16 cellular contexts compared by ENCODE assay signal in the genomic region with DNA sequence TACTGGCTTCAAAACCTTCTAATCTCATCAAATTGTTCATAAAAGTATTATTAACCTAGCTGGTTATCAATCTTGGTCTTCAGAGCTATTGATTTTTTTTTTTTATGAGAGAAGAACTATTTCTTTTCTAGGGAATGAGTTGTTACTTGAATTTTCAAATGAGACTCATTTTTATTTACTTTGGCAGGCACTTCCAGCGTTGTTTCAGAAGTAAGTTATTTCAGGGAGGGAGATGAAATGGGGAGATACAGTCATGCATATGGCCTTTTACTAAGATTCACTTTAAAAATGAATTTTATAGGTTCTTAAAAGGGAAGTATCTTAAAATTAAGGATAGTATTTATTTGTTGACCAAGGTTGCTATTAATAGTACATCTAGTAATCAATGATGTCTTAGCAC.
DNase-seq lines count a peak whose midpoint lies in the region; ATAC-seq and TF ChIP-seq lines count a peak whose summit lies in the region.
"Had no signal": no experiment of that assay in that cellular context is flagged by ENCODE, and none has a peak within 500 bp of the region (broad histone marks: within the 10 kb centered on the region; RNA-seq: fewer than 3 reads in every experiment).

No MANE protein-coding gene starts in this region.

- no peaks in the 10 kb centered on the region for H3K27me3 Mint-ChIP-seq in natural killer cell (ENCODE audit: low read depth in 2 of 2)
- H3K27me3 Mint-ChIP-seq: CD4-positive, alpha-beta T cell had no signal

- no peaks in the 10 kb centered on the region for H3F3A ChIP-seq in SK-N-SH (replicated peaks; ENCODE audit: insufficient read depth)

- no peaks in the 10 kb centered on the region for H3K9me2 ChIP-seq in SK-N-SH

- H3K36me3 ChIP-seq in SK-N-SH (replicated peaks in 1 of 2; ENCODE audit: control insufficient read depth in 1 of 2, insufficient read depth in 2 of 2, low read length in 1 of 2) (no peaks in the 10 kb centered on the region), RWPE2 (ENCODE audit: low read depth) (no peaks in the 10 kb centered on the region)

- POLR2A ChIA-PET in SK-N-SH (lab: Yijun Ruan, JAX), result no interaction called here

- no peaks in the 10 kb centered on the region for H3K4me1 ChIP-seq in SK-N-SH (ENCODE audit: control insufficient read depth in 1 of 2, insufficient read depth in 2 of 2, low read depth in 1 of 2, low read length in 1 of 2)
- H3K4me1 ChIP-seq in RWPE2 (ENCODE audit: insufficient read depth, poor library complexity, severe bottlenecking), result peaks cover 26% of the 10 kb centered on the region
- H3K4me1 ChIP-seq: A549, Caco-2 had no signal

- TF ChIP-seq CTCF in SK-N-SH (IDR thresholded peaks at IDR 0.05), result no peak
- no peak for TF ChIP-seq CTCF in RWPE2 (IDR thresholded peaks at IDR 0.05; ENCODE audit: poor library complexity, severe bottlenecking)
- no peak for TF ChIP-seq CTCF in fibroblast of the aortic adventitia (IDR thresholded peaks at IDR 0.05; ENCODE audit: insufficient read depth, low read length)
- TF ChIP-seq CTCF in natural killer cell (IDR thresholded peaks at IDR 0.05), result no peak

- peaks cover 13 to 17% of the 10 kb centered on the region in 2 donors for H3K9me3 Mint-ChIP-seq in natural killer cell

- H3K36me3 Mint-ChIP-seq in natural killer cell, result peaks cover 7% of the 10 kb centered on the region

- H4K20me1 ChIP-seq in SK-N-SH (ENCODE audit: insufficient read depth), result no peaks in the 10 kb centered on the region

- no peak overlapping the region for H2AFZ ChIP-seq in SK-N-SH (ENCODE audit: low read depth)
- H2AFZ ChIP-seq: GM23248 had no signal

- CTCF ChIA-PET in SK-N-SH (lab: Yijun Ruan, JAX), result no interaction called here

- H3K9me3 ChIP-seq in SK-N-SH (no peaks in the 10 kb centered on the region), RWPE2 (ENCODE audit: severe bottlenecking) (no peaks in the 10 kb centered on the region)
- H3K9me3 ChIP-seq: Caco-2 had no signal

- H3K27ac Mint-ChIP-seq in natural killer cell, result no peak overlapping the region
- H3K27ac Mint-ChIP-seq: CD4-positive, alpha-beta T cell had no signal

- H3K79me2 ChIP-seq in SK-N-SH (ENCODE audit: insufficient read depth), result no peaks in the 10 kb centered on the region; the same call in 1 of the 2 replicates

- intact Hi-C loops in natural killer cell (cut with micrococcal nuclease), result no loop called here

- no peak overlapping the region for H3K9ac ChIP-seq in SK-N-SH
- H3K9ac ChIP-seq: GM23248 had no signal

- 3% methylated on average over 1 of the region's 1 CpG for WGBS in SK-N-SH (ENCODE audit: low lambda C conversion rate)

- H3K4me3 ChIP-seq in SK-N-SH (ENCODE audit: low read depth in 2 of 2, low read length in 1 of 2), result no peak overlapping the region
- no peak overlapping the region for H3K4me3 ChIP-seq in RWPE2 (ENCODE audit: severe bottlenecking)
- H3K4me3 ChIP-seq in fibroblast of the aortic adventitia (ENCODE audit: low read depth, low read length), result no peak overlapping the region
- H3K4me3 ChIP-seq: A549, GM23248 had no signal

- H3K27ac ChIP-seq in SK-N-SH (ENCODE audit: low read depth in 2 of 2, low read length in 1 of 2) (peak overlapping the region in 1 of 2 experiments; percentile 46; a peak in 1 of 4 replicates), RWPE2 (ENCODE audit: poor library complexity, severe bottlenecking) (peak overlapping the region; percentile 30)
- H3K27ac ChIP-seq: 22Rv1, A549, C4-2B, GM23248 had no signal

- H3K27me3 ChIP-seq in SK-N-SH (ENCODE audit: insufficient read depth) (no peaks in the 10 kb centered on the region), RWPE2 (ENCODE audit: insufficient read depth, poor library complexity, severe bottlenecking) (no peaks in the 10 kb centered on the region)

- no peak overlapping the region for H3K4me3 Mint-ChIP-seq in natural killer cell
- H3K4me3 Mint-ChIP-seq: CD4-positive, alpha-beta T cell had no signal

- no peak for TF ChIP-seq RAD21 in SK-N-SH (IDR thresholded peaks at IDR 0.05; ENCODE audit: low read length)

- H3K4me2 ChIP-seq in SK-N-SH, result no peak overlapping the region
- H3K4me2 ChIP-seq: A549 had no signal

- no peak for ATAC-seq in SK-N-SH treated with all-trans-retinoic acid at 6 μM for 48 hours
- peak; percentile 46; the same call in 2 of the 3 replicates for ATAC-seq in RWPE2 (ENCODE audit: low read depth)
- ATAC-seq in natural killer cell, result no peak
- ATAC-seq: A549 had no signal

- no peak; a peak in 1 of 4 replicates for TF ChIP-seq EP300 in SK-N-SH (IDR thresholded peaks at IDR 0.05; ENCODE audit: borderline replicate concordance in 1 of 2, low read depth in 1 of 2, low read length in 1 of 2)

- H3K4me1 Mint-ChIP-seq in natural killer cell, result no peaks in the 10 kb centered on the region

- DNase-seq in SK-N-SH, result no peak
- DNase-seq in RWPE2 (ENCODE audit: low spot score), result no peak
- DNase-seq in astrocyte of the hippocampus (ENCODE audit: low read depth, low spot score), result peak; percentile 6
- peak; percentile 37 for DNase-seq in fibroblast of the aortic adventitia (ENCODE audit: low read depth)
- DNase-seq in NOMO-1 treated with DMSO at 0.1 percent for 48 hours (lab: John Stamatoyannopoulos, UW; ENCODE audit: unreplicated experiment), result no peak
- no peak for DNase-seq in natural killer cell
- no peak for DNase-seq in SK-N-DZ (ENCODE audit: low spot score)
- DNase-seq: AML-193; Caco-2; CD4-positive, alpha-beta T cell; GM23248; HCEC 1CT had no signal

TF ChIP-seq in SK-N-SH, 30 proteins besides CTCF, POLR2A, EP300 and RAD21 (continues in another document):
- TF ChIP-seq CHD2 (IDR thresholded peaks at IDR 0.05; ENCODE audit: low read length, partially characterized antibody) (no peak), FOXM1 (IDR thresholded peaks at IDR 0.05; ENCODE audit: low read depth) (no peak), IRF3 (IDR thresholded peaks at IDR 0.05; ENCODE audit: low read depth, low read length) (no peak), FOSL2 (IDR thresholded peaks at IDR 0.05; ENCODE audit: borderline replicate concordance, low read depth) (no peak)

TF ChIP-seq in SK-N-SH treated with all-trans-retinoic acid at 6 μM for 48 hours, 23 proteins besides CTCF, POLR2A, EP300 and RAD21:
- TF ChIP-seq PPARA (CRISPR knock-in tag; IDR thresholded peaks at IDR 0.05; ENCODE audit: borderline replicate concordance) (no peak), TCF4 (CRISPR knock-in tag; IDR thresholded peaks at IDR 0.05; ENCODE audit: borderline replicate concordance) (no peak), CSDC2 (CRISPR knock-in tag; IDR thresholded peaks at IDR 0.05) (no peak)

Comparison
In these comparisons a context has a peak if more than half of its experiments do, and no peak if none do; other contexts are left out.
1. DNase-seq: peak in astrocyte of the hippocampus (single experiment) and fibroblast of the aortic adventitia (single experiment); none in SK-N-SH (single experiment), RWPE2 (single experiment), NOMO-1 treated with DMSO at 0.1 percent for 48 hours (single experiment), natural killer cell (single experiment) and SK-N-DZ (single experiment).